1 cellular context compared by ENCODE assay signal in the genomic region with DNA sequence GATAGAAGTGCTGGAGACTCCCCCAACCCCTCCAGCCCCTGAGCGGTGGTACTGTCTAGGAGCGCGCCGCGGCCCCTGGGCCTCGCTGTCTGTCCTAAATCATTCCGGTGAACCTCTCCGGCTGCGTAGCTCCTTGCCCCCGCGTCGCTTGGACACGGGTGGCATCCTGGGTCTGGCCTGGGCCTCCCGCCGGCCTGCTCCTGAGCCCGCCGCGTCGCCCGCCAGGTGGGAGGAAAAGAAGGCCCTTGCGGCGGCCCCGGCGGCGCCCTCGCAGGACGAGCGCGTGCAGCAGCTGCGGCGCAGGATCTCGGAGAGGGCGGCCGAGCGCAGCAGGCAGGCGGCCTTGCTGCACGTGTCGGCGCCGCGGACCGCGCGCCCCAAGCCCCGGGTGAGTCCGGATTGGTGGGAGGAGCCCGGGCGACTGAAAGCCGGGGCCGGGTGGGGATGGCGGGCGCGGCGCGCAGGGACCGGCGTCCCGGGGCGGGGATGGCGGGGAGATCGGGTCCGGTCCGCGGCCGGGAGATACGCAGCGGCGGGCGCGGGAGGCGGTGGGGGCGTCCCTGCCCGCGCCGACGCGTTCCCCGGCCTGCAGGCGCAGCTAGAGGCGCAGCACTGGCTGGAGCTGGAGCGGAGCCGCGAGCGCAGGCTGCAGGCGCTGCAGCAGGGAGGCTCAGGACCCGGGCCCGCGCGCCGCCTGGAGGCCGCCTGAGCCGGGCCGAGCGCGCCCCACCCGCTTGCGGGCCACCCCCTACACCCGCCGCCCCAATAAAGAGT.
TF ChIP-seq lines count a peak whose summit lies in the region.

No MANE protein-coding gene starts in this region.

TF ChIP-seq in HepG2, 621 proteins besides CTCF, POLR2A, EP300 and RAD21 (continued from another document and continues in another):
- TF ChIP-seq, protein P1, sequence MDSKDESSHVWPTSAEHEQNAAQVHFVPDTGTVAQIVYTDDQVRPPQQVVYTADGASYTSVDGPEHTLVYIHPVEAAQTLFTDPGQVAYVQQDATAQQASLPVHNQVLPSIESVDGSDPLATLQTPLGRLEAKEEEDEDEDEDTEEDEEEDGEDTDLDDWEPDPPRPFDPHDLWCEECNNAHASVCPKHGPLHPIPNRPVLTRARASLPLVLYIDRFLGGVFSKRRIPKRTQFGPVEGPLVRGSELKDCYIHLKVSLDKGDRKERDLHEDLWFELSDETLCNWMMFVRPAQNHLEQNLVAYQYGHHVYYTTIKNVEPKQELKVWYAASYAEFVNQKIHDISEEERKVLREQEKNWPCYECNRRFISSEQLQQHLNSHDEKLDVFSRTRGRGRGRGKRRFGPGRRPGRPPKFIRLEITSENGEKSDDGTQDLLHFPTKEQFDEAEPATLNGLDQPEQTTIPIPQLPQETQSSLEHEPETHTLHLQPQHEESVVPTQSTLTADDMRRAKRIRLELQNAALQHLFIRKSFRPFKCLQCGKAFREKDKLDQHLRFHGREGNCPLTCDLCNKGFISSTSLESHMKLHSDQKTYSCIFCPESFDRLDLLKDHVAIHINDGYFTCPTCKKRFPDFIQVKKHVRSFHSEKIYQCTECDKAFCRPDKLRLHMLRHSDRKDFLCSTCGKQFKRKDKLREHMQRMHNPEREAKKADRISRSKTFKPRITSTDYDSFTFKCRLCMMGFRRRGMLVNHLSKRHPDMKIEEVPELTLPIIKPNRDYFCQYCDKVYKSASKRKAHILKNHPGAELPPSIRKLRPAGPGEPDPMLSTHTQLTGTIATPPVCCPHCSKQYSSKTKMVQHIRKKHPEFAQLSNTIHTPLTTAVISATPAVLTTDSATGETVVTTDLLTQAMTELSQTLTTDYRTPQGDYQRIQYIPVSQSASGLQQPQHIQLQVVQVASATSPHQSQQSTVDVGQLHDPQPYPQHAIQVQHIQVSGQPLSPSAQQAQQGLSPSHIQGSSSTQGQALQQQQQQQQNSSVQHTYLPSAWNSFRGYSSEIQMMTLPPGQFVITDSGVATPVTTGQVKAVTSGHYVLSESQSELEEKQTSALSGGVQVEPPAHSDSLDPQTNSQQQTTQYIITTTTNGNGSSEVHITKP (CRISPR knock-in tag; IDR thresholded peaks at IDR 0.05; ENCODE audit: low read depth): no peak
- TF ChIP-seq SMAD9 (CRISPR knock-in tag; IDR thresholded peaks at IDR 0.05) (no peak), SNAI1 (CRISPR knock-in tag; IDR thresholded peaks at IDR 0.05; ENCODE audit: borderline replicate concordance) (no peak), GLI4 (CRISPR knock-in tag; IDR thresholded peaks at IDR 0.05; ENCODE audit: borderline replicate concordance) (no peak), ZNF33A (CRISPR knock-in tag; IDR thresholded peaks at IDR 0.05; ENCODE audit: borderline replicate concordance) (no peak), ZNF264 (CRISPR knock-in tag; IDR thresholded peaks at IDR 0.05) (no peak), ZNF782 (CRISPR knock-in tag; IDR thresholded peaks at IDR 0.05; ENCODE audit: borderline replicate concordance) (peak; percentile 73; the same call in 1 of the 2 replicates), ZBTB20 (CRISPR knock-in tag; IDR thresholded peaks at IDR 0.05; ENCODE audit: borderline replicate concordance, low read depth) (no peak), MXI1 (IDR thresholded peaks at IDR 0.05; ENCODE audit: borderline replicate concordance, low read depth, low read length) (0 out of 3 replicates have a peak, but pooled peaks have one; percentile 35), REPIN1 (CRISPR knock-in tag; IDR thresholded peaks at IDR 0.05; ENCODE audit: borderline replicate concordance, low read depth) (0 out of 2 replicates have a peak, but pooled peaks have one; percentile 27), MZF1 (CRISPR knock-in tag; IDR thresholded peaks at IDR 0.05; ENCODE audit: borderline replicate concordance) (no peak), ZNF674 (CRISPR knock-in tag; IDR thresholded peaks at IDR 0.05; ENCODE audit: low read depth) (0 out of 2 replicates have a peak, but pooled peaks have one; percentile 40), NR2F6 (IDR thresholded peaks at IDR 0.05) (no peak), NR2F6 (CRISPR knock-in tag; IDR thresholded peaks at IDR 0.05) (no peak), ZSCAN21 (CRISPR knock-in tag; IDR thresholded peaks at IDR 0.05; ENCODE audit: borderline replicate concordance) (peak; percentile 90; the same call in 1 of the 2 replicates), ZNF20 (CRISPR knock-in tag; IDR thresholded peaks at IDR 0.05) (no peak), CHD4 (IDR thresholded peaks at IDR 0.05; ENCODE audit: borderline replicate concordance, low read length) (no peak), IKZF1 (IDR thresholded peaks at IDR 0.05) (no peak), HOXD1 (CRISPR knock-in tag; IDR thresholded peaks at IDR 0.05) (peak; percentile 73; the same call in 1 of the 2 replicates), ZBTB7B (CRISPR knock-in tag; IDR thresholded peaks at IDR 0.05) (peak; percentile 54; the same call in 1 of the 2 replicates)
- TF ChIP-seq, protein P2, sequence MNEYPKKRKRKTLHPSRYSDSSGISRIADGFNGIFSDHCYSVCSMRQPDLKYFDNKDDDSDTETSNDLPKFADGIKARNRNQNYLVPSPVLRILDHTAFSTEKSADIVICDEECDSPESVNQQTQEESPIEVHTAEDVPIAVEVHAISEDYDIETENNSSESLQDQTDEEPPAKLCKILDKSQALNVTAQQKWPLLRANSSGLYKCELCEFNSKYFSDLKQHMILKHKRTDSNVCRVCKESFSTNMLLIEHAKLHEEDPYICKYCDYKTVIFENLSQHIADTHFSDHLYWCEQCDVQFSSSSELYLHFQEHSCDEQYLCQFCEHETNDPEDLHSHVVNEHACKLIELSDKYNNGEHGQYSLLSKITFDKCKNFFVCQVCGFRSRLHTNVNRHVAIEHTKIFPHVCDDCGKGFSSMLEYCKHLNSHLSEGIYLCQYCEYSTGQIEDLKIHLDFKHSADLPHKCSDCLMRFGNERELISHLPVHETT (CRISPR knock-in tag; conservative IDR thresholded peaks at IDR 0.05): no peak
- TF ChIP-seq, protein P3, sequence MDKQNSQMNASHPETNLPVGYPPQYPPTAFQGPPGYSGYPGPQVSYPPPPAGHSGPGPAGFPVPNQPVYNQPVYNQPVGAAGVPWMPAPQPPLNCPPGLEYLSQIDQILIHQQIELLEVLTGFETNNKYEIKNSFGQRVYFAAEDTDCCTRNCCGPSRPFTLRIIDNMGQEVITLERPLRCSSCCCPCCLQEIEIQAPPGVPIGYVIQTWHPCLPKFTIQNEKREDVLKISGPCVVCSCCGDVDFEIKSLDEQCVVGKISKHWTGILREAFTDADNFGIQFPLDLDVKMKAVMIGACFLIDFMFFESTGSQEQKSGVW (CRISPR knock-in tag; IDR thresholded peaks at IDR 0.05; ENCODE audit: borderline replicate concordance): no peak
- TF ChIP-seq, protein P4, sequence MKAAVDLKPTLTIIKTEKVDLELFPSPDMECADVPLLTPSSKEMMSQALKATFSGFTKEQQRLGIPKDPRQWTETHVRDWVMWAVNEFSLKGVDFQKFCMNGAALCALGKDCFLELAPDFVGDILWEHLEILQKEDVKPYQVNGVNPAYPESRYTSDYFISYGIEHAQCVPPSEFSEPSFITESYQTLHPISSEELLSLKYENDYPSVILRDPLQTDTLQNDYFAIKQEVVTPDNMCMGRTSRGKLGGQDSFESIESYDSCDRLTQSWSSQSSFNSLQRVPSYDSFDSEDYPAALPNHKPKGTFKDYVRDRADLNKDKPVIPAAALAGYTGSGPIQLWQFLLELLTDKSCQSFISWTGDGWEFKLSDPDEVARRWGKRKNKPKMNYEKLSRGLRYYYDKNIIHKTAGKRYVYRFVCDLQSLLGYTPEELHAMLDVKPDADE (CRISPR knock-in tag; IDR thresholded peaks at IDR 0.05): 0 out of 2 replicates have a peak, but pooled peaks have one; percentile 89
- TF ChIP-seq, protein P5, sequence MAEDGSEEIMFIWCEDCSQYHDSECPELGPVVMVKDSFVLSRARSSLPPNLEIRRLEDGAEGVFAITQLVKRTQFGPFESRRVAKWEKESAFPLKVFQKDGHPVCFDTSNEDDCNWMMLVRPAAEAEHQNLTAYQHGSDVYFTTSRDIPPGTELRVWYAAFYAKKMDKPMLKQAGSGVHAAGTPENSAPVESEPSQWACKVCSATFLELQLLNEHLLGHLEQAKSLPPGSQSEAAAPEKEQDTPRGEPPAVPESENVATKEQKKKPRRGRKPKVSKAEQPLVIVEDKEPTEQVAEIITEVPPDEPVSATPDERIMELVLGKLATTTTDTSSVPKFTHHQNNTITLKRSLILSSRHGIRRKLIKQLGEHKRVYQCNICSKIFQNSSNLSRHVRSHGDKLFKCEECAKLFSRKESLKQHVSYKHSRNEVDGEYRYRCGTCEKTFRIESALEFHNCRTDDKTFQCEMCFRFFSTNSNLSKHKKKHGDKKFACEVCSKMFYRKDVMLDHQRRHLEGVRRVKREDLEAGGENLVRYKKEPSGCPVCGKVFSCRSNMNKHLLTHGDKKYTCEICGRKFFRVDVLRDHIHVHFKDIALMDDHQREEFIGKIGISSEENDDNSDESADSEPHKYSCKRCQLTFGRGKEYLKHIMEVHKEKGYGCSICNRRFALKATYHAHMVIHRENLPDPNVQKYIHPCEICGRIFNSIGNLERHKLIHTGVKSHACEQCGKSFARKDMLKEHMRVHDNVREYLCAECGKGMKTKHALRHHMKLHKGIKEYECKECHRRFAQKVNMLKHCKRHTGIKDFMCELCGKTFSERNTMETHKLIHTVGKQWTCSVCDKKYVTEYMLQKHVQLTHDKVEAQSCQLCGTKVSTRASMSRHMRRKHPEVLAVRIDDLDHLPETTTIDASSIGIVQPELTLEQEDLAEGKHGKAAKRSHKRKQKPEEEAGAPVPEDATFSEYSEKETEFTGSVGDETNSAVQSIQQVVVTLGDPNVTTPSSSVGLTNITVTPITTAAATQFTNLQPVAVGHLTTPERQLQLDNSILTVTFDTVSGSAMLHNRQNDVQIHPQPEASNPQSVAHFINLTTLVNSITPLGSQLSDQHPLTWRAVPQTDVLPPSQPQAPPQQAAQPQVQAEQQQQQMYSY (CRISPR knock-in tag; IDR thresholded peaks at IDR 0.05): 0 out of 2 replicates have a peak, but pooled peaks have one; percentile 33
- TF ChIP-seq, protein P6, sequence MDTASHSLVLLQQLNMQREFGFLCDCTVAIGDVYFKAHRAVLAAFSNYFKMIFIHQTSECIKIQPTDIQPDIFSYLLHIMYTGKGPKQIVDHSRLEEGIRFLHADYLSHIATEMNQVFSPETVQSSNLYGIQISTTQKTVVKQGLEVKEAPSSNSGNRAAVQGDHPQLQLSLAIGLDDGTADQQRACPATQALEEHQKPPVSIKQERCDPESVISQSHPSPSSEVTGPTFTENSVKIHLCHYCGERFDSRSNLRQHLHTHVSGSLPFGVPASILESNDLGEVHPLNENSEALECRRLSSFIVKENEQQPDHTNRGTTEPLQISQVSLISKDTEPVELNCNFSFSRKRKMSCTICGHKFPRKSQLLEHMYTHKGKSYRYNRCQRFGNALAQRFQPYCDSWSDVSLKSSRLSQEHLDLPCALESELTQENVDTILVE (CRISPR knock-in tag; IDR thresholded peaks at IDR 0.05): peak; percentile 44; the same call in 1 of the 2 replicates
- TF ChIP-seq, protein P7, sequence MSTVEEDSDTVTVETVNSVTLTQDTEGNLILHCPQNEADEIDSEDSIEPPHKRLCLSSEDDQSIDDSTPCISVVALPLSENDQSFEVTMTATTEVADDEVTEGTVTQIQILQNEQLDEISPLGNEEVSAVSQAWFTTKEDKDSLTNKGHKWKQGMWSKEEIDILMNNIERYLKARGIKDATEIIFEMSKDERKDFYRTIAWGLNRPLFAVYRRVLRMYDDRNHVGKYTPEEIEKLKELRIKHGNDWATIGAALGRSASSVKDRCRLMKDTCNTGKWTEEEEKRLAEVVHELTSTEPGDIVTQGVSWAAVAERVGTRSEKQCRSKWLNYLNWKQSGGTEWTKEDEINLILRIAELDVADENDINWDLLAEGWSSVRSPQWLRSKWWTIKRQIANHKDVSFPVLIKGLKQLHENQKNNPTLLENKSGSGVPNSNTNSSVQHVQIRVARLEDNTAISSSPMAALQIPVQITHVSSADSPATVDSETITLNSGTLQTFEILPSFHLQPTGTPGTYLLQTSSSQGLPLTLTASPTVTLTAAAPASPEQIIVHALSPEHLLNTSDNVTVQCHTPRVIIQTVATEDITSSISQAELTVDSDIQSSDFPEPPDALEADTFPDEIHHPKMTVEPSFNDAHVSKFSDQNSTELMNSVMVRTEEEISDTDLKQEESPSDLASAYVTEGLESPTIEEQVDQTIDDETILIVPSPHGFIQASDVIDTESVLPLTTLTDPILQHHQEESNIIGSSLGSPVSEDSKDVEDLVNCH (CRISPR knock-in tag; IDR thresholded peaks at IDR 0.05): no peak
- TF ChIP-seq, protein P8, sequence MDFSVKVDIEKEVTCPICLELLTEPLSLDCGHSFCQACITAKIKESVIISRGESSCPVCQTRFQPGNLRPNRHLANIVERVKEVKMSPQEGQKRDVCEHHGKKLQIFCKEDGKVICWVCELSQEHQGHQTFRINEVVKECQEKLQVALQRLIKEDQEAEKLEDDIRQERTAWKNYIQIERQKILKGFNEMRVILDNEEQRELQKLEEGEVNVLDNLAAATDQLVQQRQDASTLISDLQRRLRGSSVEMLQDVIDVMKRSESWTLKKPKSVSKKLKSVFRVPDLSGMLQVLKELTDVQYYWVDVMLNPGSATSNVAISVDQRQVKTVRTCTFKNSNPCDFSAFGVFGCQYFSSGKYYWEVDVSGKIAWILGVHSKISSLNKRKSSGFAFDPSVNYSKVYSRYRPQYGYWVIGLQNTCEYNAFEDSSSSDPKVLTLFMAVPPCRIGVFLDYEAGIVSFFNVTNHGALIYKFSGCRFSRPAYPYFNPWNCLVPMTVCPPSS (IDR thresholded peaks at IDR 0.05): no peak
- TF ChIP-seq, protein P9, sequence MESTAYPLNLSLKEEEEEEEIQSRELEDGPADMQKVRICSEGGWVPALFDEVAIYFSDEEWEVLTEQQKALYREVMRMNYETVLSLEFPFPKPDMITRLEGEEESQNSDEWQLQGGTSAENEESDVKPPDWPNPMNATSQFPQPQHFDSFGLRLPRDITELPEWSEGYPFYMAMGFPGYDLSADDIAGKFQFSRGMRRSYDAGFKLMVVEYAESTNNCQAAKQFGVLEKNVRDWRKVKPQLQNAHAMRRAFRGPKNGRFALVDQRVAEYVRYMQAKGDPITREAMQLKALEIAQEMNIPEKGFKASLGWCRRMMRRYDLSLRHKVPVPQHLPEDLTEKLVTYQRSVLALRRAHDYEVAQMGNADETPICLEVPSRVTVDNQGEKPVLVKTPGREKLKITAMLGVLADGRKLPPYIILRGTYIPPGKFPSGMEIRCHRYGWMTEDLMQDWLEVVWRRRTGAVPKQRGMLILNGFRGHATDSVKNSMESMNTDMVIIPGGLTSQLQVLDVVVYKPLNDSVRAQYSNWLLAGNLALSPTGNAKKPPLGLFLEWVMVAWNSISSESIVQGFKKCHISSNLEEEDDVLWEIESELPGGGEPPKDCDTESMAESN (CRISPR knock-in tag; conservative IDR thresholded peaks at IDR 0.05): peak; percentile 88
- TF ChIP-seq, protein P10, sequence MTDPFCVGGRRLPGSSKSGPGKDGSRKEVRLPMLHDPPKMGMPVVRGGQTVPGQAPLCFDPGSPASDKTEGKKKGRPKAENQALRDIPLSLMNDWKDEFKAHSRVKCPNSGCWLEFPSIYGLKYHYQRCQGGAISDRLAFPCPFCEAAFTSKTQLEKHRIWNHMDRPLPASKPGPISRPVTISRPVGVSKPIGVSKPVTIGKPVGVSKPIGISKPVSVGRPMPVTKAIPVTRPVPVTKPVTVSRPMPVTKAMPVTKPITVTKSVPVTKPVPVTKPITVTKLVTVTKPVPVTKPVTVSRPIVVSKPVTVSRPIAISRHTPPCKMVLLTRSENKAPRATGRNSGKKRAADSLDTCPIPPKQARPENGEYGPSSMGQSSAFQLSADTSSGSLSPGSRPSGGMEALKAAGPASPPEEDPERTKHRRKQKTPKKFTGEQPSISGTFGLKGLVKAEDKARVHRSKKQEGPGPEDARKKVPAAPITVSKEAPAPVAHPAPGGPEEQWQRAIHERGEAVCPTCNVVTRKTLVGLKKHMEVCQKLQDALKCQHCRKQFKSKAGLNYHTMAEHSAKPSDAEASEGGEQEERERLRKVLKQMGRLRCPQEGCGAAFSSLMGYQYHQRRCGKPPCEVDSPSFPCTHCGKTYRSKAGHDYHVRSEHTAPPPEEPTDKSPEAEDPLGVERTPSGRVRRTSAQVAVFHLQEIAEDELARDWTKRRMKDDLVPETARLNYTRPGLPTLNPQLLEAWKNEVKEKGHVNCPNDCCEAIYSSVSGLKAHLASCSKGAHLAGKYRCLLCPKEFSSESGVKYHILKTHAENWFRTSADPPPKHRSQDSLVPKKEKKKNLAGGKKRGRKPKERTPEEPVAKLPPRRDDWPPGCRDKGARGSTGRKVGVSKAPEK (CRISPR knock-in tag; IDR thresholded peaks at IDR 0.05; ENCODE audit: borderline replicate concordance): no peak
